Comparison of ENCODE assay signal across 23 cellular contexts in genomic region chr1:115744876-115745275, GRCh38. TPM values are rescaled to one million over a fixed set of nuclear protein-coding genes. Genes with fewer than 3 reads are reported as not detected.
"Had no signal": no experiment of that assay in that cellular context is flagged by ENCODE, and none has a peak within 500 bp of the region (broad histone marks: within the 10 kb centered on the region; RNA-seq: fewer than 3 reads in every experiment).

No MANE protein-coding gene starts in this region.

- H3K27me3 ChIP-seq: Peyer's patch, SJCRH30 had no signal

- H3K4me1 ChIP-seq: Peyer's patch had no signal

- H3K36me3 ChIP-seq: Peyer's patch, SJCRH30 had no signal

- H3K4me3 ChIP-seq: Peyer's patch, SJCRH30 had no signal

- DNase-seq: KBM-7, MV-4-11, NCI-H1048, NCI-H1105 treated with DMSO at 0.1 percent for 48 hours, NCI-H1417 treated with DMSO at 0.1 percent for 48 hours, NCI-H187, NCI-H2029, NCI-H2081 treated with DMSO at 0.1 percent for 48 hours, NCI-H2171, NCI-H226, NCI-H446, NCI-H510A, NCI-H524 treated with DMSO at 0.1 percent for 48 hours, NCI-H69, NCI-H774, Peyer's patch, SHP77 treated with DMSO at 0.1 percent for 48 hours, SJCRH30 had no signal

- H3K9me3 ChIP-seq: Peyer's patch had no signal

- ATAC-seq: Right ventricle myocardium inferior, SK-N-SH treated with all-trans-retinoic acid at 6 μM for 48 hours had no signal

- H3K27ac ChIP-seq: Peyer's patch, SJCRH30 had no signal

RNA-seq across cellular contexts. Expression of gene CASQ2, which starts 23.6 kb away (rescaled TPM):
- total RNA-seq: HT-29, MCF 10A, RPMI7951 had no signal
